Comparison of ENCODE assay signal across 1 cellular context in the genomic region with DNA sequence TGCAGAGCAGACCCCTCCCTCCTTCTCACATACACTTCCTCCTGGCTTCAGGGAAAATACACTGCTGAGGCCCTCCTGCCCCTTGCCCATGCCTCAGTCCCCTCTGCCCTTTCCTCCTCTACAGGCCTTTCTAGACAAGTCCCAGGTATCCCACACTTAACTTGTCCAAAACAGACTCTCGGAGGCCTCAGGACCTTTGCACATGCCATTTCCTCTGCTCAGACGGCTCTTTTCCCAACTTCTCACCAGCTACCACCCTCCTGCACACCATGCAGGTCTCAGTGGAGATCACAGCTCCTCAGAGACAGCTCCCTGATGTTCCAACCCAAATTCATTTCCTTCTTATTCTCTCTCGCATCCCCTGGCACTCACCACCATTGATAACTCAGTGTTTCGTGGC.
TF ChIP-seq lines count a peak whose summit lies in the region.

No MANE protein-coding gene starts in this region.

TF ChIP-seq in WTC11, 78 proteins besides CTCF, POLR2A, EP300 and RAD21 (continued from another document):
- TF ChIP-seq, protein P1, sequence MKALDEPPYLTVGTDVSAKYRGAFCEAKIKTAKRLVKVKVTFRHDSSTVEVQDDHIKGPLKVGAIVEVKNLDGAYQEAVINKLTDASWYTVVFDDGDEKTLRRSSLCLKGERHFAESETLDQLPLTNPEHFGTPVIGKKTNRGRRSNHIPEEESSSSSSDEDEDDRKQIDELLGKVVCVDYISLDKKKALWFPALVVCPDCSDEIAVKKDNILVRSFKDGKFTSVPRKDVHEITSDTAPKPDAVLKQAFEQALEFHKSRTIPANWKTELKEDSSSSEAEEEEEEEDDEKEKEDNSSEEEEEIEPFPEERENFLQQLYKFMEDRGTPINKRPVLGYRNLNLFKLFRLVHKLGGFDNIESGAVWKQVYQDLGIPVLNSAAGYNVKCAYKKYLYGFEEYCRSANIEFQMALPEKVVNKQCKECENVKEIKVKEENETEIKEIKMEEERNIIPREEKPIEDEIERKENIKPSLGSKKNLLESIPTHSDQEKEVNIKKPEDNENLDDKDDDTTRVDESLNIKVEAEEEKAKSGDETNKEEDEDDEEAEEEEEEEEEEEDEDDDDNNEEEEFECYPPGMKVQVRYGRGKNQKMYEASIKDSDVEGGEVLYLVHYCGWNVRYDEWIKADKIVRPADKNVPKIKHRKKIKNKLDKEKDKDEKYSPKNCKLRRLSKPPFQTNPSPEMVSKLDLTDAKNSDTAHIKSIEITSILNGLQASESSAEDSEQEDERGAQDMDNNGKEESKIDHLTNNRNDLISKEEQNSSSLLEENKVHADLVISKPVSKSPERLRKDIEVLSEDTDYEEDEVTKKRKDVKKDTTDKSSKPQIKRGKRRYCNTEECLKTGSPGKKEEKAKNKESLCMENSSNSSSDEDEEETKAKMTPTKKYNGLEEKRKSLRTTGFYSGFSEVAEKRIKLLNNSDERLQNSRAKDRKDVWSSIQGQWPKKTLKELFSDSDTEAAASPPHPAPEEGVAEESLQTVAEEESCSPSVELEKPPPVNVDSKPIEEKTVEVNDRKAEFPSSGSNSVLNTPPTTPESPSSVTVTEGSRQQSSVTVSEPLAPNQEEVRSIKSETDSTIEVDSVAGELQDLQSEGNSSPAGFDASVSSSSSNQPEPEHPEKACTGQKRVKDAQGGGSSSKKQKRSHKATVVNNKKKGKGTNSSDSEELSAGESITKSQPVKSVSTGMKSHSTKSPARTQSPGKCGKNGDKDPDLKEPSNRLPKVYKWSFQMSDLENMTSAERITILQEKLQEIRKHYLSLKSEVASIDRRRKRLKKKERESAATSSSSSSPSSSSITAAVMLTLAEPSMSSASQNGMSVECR (CRISPR knock-in tag; IDR thresholded peaks at IDR 0.05; ENCODE audit: borderline replicate concordance), result no peak
- TF ChIP-seq, protein P2, sequence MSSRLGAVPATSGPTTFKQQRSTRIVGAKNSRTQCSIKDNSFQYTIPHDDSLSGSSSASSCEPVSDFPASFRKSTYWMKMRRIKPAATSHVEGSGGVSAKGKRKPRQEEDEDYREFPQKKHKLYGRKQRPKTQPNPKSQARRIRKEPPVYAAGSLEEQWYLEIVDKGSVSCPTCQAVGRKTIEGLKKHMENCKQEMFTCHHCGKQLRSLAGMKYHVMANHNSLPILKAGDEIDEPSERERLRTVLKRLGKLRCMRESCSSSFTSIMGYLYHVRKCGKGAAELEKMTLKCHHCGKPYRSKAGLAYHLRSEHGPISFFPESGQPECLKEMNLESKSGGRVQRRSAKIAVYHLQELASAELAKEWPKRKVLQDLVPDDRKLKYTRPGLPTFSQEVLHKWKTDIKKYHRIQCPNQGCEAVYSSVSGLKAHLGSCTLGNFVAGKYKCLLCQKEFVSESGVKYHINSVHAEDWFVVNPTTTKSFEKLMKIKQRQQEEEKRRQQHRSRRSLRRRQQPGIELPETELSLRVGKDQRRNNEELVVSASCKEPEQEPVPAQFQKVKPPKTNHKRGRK (CRISPR knock-in tag; IDR thresholded peaks at IDR 0.05; ENCODE audit: borderline replicate concordance), result no peak
